9 cellular contexts compared by ENCODE assay signal in the genomic region with DNA sequence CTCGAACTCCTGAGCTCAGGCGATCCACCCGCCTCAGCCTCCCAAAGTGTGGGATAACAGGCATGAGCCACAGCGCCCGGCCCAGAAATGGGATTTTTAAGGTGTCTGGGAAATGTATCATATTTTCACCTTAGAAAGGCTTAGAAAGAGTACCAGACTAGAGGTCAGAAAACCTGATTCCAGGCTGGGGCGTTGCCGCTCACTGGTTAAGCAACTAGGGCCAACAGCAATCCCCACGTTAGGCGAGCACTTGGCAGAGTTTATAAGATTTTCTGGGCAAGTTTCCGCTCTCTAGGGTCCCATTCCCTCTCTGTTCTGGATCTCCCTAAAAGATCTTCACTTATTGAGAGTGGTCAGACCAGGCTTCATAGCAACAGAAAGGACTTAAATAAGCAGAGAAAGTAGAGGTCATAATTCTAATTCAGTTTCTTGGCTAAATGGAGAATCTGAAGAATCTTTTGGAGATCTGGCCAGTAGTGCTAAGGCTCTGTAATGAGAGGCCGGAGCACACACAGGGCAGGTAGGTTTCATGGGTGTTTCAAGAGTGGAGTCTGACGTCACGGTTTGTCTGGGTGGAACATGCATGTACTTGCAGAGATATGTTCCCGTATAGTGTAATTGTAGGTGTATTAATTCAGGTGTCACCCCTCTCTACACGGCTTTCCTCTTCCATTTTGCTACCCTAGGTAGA. TPM values are rescaled to one million over a fixed set of nuclear protein-coding genes. Genes with fewer than 3 reads are reported as not detected.
DNase-seq lines count a peak whose midpoint lies in the region; TF ChIP-seq lines count a peak whose summit lies in the region.
"Had no signal": no experiment of that assay in that cellular context is flagged by ENCODE, and none has a peak within 500 bp of the region (broad histone marks: within the 10 kb centered on the region; RNA-seq: fewer than 3 reads in every experiment).

No MANE protein-coding gene starts in this region.

- no peaks in the 10 kb centered on the region for H3K9me3 Mint-ChIP-seq in chondrocyte (ENCODE audit: low read depth)
- H3K9me3 Mint-ChIP-seq in mesothelial cell of epicardium: no peaks in the 10 kb centered on the region

- TF ChIP-seq CTCF in chondrocyte (IDR thresholded peaks at IDR 0.05) (no peak), mesothelial cell of epicardium (IDR thresholded peaks at IDR 0.05; ENCODE audit: unreplicated experiment) (no peak), suprapubic skin (IDR thresholded peaks at IDR 0.05) (no peak)

- H3K36me3 ChIP-seq in HUES6 (ENCODE audit: control insufficient read depth, insufficient read depth, low read length) (no peaks in the 10 kb centered on the region), suprapubic skin (no peaks in the 10 kb centered on the region)

- H3K36me3 Mint-ChIP-seq in chondrocyte (ENCODE audit: low read depth): peaks cover 2% of the 10 kb centered on the region
- H3K36me3 Mint-ChIP-seq in mesothelial cell of epicardium: no peaks in the 10 kb centered on the region

- H3K4me1 ChIP-seq in HUES6 (ENCODE audit: control insufficient read depth, insufficient read depth, low read length) (peaks cover 51% of the 10 kb centered on the region), suprapubic skin (peaks cover 46% of the 10 kb centered on the region)

- TF ChIP-seq EP300 in suprapubic skin (IDR thresholded peaks at IDR 0.05): no peak

- WGBS in suprapubic skin: 63% methylated on average over 15 of the region's 15 CpGs

- no peaks in the 10 kb centered on the region for H3K27me3 Mint-ChIP-seq in chondrocyte (ENCODE audit: low read depth)
- no peaks in the 10 kb centered on the region for H3K27me3 Mint-ChIP-seq in mesothelial cell of epicardium (ENCODE audit: low read depth)

- H3K4me3 Mint-ChIP-seq in chondrocyte (ENCODE audit: unreplicated experiment) (no peak overlapping the region), mesothelial cell of epicardium (no peak overlapping the region)

- H3K27ac ChIP-seq in HUES6 (ENCODE audit: low read depth, low read length) (no peak overlapping the region), suprapubic skin (peak overlapping the region; percentile 84)

- H3K9me3 ChIP-seq in HUES6 (ENCODE audit: control insufficient read depth, insufficient read depth, low read depth, low read length): no peaks in the 10 kb centered on the region
- no peaks in the 10 kb centered on the region for H3K9me3 ChIP-seq in suprapubic skin

- no peak overlapping the region for H3K4me3 ChIP-seq in HUES6 (ENCODE audit: low read depth, low read length)
- H3K4me3 ChIP-seq in suprapubic skin: no peak overlapping the region

- TF ChIP-seq POLR2A in suprapubic skin (IDR thresholded peaks at IDR 0.05): no peak

- H3K27me3 ChIP-seq in HUES6 (ENCODE audit: control insufficient read depth, insufficient read depth, low read length) (no peaks in the 10 kb centered on the region; the same call in 1 of the 2 replicates), suprapubic skin (no peaks in the 10 kb centered on the region)

- H3K4me1 Mint-ChIP-seq in chondrocyte (ENCODE audit: low read depth) (peaks cover 33% of the 10 kb centered on the region), mesothelial cell of epicardium (peaks cover 33% of the 10 kb centered on the region)

- H3K27ac Mint-ChIP-seq in chondrocyte (ENCODE audit: unreplicated experiment): peak overlapping the region; percentile 92
- peak overlapping the region; percentile 96 for H3K27ac Mint-ChIP-seq in mesothelial cell of epicardium

- peak overlapping the region; percentile 5 for H3K9ac ChIP-seq in HUES6 (ENCODE audit: low read length)

- DNase-seq in chondrocyte (ENCODE audit: low spot score): no peak
- DNase-seq in mesothelial cell of epicardium (ENCODE audit: low spot score in 2 of 2, unreplicated experiment in 2 of 2): no peak
- no peak for DNase-seq in suprapubic skin (ENCODE audit: low spot score in 2 of 2)
- DNase-seq in DMS153 treated with DMSO at 0.1 percent for 48 hours (lab: John Stamatoyannopoulos, UW; ENCODE audit: unreplicated experiment): no peak
- no peak for DNase-seq in NCI-H146 (lab: John Stamatoyannopoulos, UW)
- no peak for DNase-seq in stimulated activated CD4-positive, alpha-beta T cell treated with anti-CD3 and anti-CD28 coated beads, Interleukin-15, amount 100 ng/mL, for 24 hours
- DNase-seq in mesenteric fat pad (ENCODE audit: low spot score): no peak
- DNase-seq: NCI-H1105 treated with DMSO at 0.1 percent for 48 hours had no signal

RNA-seq across cellular contexts. Expression of a gene that starts 4.2 kb away (rescaled TPM):
- total RNA-seq in chondrocyte: 61.2 to 99.9 TPM (median 70.1 TPM) in 3 replicates
- 75.5 to 77.6 TPM (median 76.8 TPM) in 3 replicates for total RNA-seq in mesothelial cell of epicardium
- total RNA-seq in suprapubic skin: 10 to 100 TPM; 19.7 to 41.6 (median 27.8) TPM
- 56.2 TPM for total RNA-seq in mesenteric fat pad
